ENCODE assay signal across 16 cellular contexts in genomic region chr22:17024380-17024779, GRCh38. TPM values are rescaled to one million over a fixed set of nuclear protein-coding genes. Genes with fewer than 3 reads are reported as not detected.
"Had no signal": no experiment of that assay in that cellular context is flagged by ENCODE, and none has a peak within 500 bp of the region (broad histone marks: within the 10 kb centered on the region; RNA-seq: fewer than 3 reads in every experiment).

No MANE protein-coding gene starts in this region.

RNA-seq across cellular contexts. Expression of gene GAB4, which starts 16.4 kb away (rescaled TPM):
- total RNA-seq: natural killer cell treated with Interleukin-12 subunit alpha and Interleukin-12 subunit beta and Interleukin-15 and Interleukin-18, amount 100 ng/mL, for 72 hours; neural crest cell; omental fat pad; osteocyte; pancreas; posterior vena cava; pulmonary artery endothelial cell; right atrium auricular region; smooth muscle cell; stomach; subcutaneous adipose tissue; temporal lobe; thoracic aorta; thyroid gland; upper lobe of left lung; vagina had no signal
